ENCODE assay signal across 17 cellular contexts in genomic region chr6:29617782-29618557, GRCh38. TPM values are rescaled to one million over a fixed set of nuclear protein-coding genes. Genes with fewer than 3 reads are reported as not detected.
DNase-seq lines count a peak whose midpoint lies in the region; ATAC-seq, FAIRE-seq and TF ChIP-seq lines count a peak whose summit lies in the region.
"Had no signal": no experiment of that assay in that cellular context is flagged by ENCODE, and none has a peak within 500 bp of the region (broad histone marks: within the 10 kb centered on the region; RNA-seq: fewer than 3 reads in every experiment).

No MANE protein-coding gene starts in this region.

- H3K9me1 ChIP-seq in endothelial cell of umbilical vein (replicated peaks; ENCODE audit: control insufficient read depth, extremely low read depth, insufficient read depth, low read length) = no peaks in the 10 kb centered on the region

- H4K20me1 ChIP-seq in OCI-LY7 (ENCODE audit: insufficient read depth, low read length) (no peaks in the 10 kb centered on the region), endothelial cell of umbilical vein (replicated peaks; ENCODE audit: control insufficient read depth, extremely low read depth, insufficient read depth, low read length) (no peaks in the 10 kb centered on the region)

- TF ChIP-seq POLR2A in heart left ventricle (IDR thresholded peaks at IDR 0.05) (no peak), endothelial cell of umbilical vein (IDR thresholded peaks at IDR 0.05; ENCODE audit: low read depth, low read length) (no peak), breast epithelium (IDR thresholded peaks at IDR 0.05) (no peak)

- H3K36me3 ChIP-seq in cardiac muscle cell (peaks cover 58% of the 10 kb centered on the region), heart left ventricle (peaks cover 0 to 93% (median 61%) of the 10 kb centered on the region in 9 donors), OCI-LY7 (ENCODE audit: insufficient read depth, low read length) (peaks cover 7% of the 10 kb centered on the region; the same call in 1 of the 2 replicates), endothelial cell of umbilical vein (ENCODE audit: control insufficient read depth in 2 of 2, extremely low read depth in 1 of 2, insufficient read depth in 2 of 2, low read length in 2 of 2) (peaks cover 7 to 18% of the 10 kb centered on the region in 2 experiments), psoas muscle (ENCODE audit: insufficient read depth in 1 of 2, low read depth in 1 of 2) (peaks cover 0 to 11% of the 10 kb centered on the region in 2 donors), breast epithelium (no peaks in the 10 kb centered on the region)

- H3K79me2 ChIP-seq in OCI-LY7 (ENCODE audit: insufficient read depth, low read depth, low read length) (no peaks in the 10 kb centered on the region), endothelial cell of umbilical vein (ENCODE audit: control insufficient read depth, insufficient read depth, low read length) (no peaks in the 10 kb centered on the region)

- H2AFZ ChIP-seq in OCI-LY7 (ENCODE audit: low read length) (no peak overlapping the region), endothelial cell of umbilical vein (ENCODE audit: low read depth, low read length) (no peak overlapping the region)

- H3K9ac ChIP-seq in endothelial cell of umbilical vein (replicated peaks; ENCODE audit: extremely low read depth, insufficient read depth, low read length) = no peak overlapping the region

- CTCF ChIA-PET in OCI-LY7 (lab: Charles Lee; ENCODE audit: unreplicated experiment) (no interaction called here), endothelial cell of umbilical vein (lab: Charles Lee) (interaction anchor here (0.7 to 1.5 kb wide), 3 partner anchors 8 to 36 kb away, joined by 3 to 7 read pairs (median 5); no protein-coding TSS in a partner anchor)

- dilution Hi-C loops in endothelial cell of umbilical vein (cut with MboI; ENCODE audit: extremely low pct_ligation_motif_present, low sequenced_read_pairs) = no loop called here

- FAIRE-seq in endothelial cell of umbilical vein (lab: Jason Lieb, UNC) = no peak
- FAIRE-seq: islet of Langerhans had no signal

- no TSS peak for BruUV-seq in OCI-LY7 (replicated peaks; lab: Mats Ljungman, UMichigan)
- no TSS peak for BruUV-seq in endothelial cell of umbilical vein (replicated peaks; lab: Mats Ljungman, UMichigan)

- no peak overlapping the region for H3K27ac ChIP-seq in cardiac muscle cell
- no peak overlapping the region for H3K27ac ChIP-seq in heart left ventricle
- no peak overlapping the region for H3K27ac ChIP-seq in OCI-LY7 (ENCODE audit: low read depth, low read length, poor library complexity, severe bottlenecking)
- H3K27ac ChIP-seq in endothelial cell of umbilical vein (ENCODE audit: insufficient read depth, low read depth, low read length) = no peak overlapping the region
- no peak overlapping the region for H3K27ac ChIP-seq in psoas muscle
- no peak overlapping the region for H3K27ac ChIP-seq in breast epithelium

- H3K4me1 ChIP-seq in cardiac muscle cell (ENCODE audit: low read depth) (no peaks in the 10 kb centered on the region), heart left ventricle (no peaks in the 10 kb centered on the region), OCI-LY7 (ENCODE audit: insufficient read depth, low read length, poor library complexity, severe bottlenecking) (no peaks in the 10 kb centered on the region), endothelial cell of umbilical vein (ENCODE audit: control insufficient read depth, extremely low read depth, insufficient read depth, low read length) (no peaks in the 10 kb centered on the region), psoas muscle (no peaks in the 10 kb centered on the region), breast epithelium (no peaks in the 10 kb centered on the region)

- POLR2A ChIA-PET in OCI-LY7 (lab: Charles Lee) (interaction anchor here (0.5 kb wide), 2 partner anchors 75 to 1786 kb away, joined by 3 read pairs; no protein-coding TSS in a partner anchor), endothelial cell of umbilical vein (lab: Charles Lee) (no interaction called here)

- WGBS in heart left ventricle, 4 donors = 96 to 97% (median 97%) methylated on average over 8 of the region's 8 CpGs
- WGBS in psoas muscle, 3 donors = 93 to 95% (median 93%) methylated on average over 8 of the region's 8 CpGs

- intact Hi-C loops in heart left ventricle (cut with DNase I) = no loop called here
- intact Hi-C loops in OCI-LY7 (cut with micrococcal nuclease; ENCODE audit: unreplicated experiment) = no loop called here
- intact Hi-C loops in endothelial cell of umbilical vein (cut with micrococcal nuclease) = no loop called here
- intact Hi-C loops in psoas muscle (cut with DNase I) = no loop called here
- intact Hi-C loops in breast epithelium (cut with DNase I; ENCODE audit: low total_unique reads) = no loop called here

- H3K9me3 ChIP-seq in cardiac muscle cell (ENCODE audit: low read depth) (no peaks in the 10 kb centered on the region), heart left ventricle (no peaks in the 10 kb centered on the region), OCI-LY7 (ENCODE audit: low read length) (no peaks in the 10 kb centered on the region), endothelial cell of umbilical vein (replicated peaks; ENCODE audit: control insufficient read depth, insufficient read depth, low read length) (no peaks in the 10 kb centered on the region), psoas muscle (no peaks in the 10 kb centered on the region), breast epithelium (no peaks in the 10 kb centered on the region)

- H3K4me2 ChIP-seq in OCI-LY7 (ENCODE audit: low read length) (no peak overlapping the region), endothelial cell of umbilical vein (ENCODE audit: insufficient read depth, low read length) (no peak overlapping the region)
- H3K4me2 ChIP-seq: smooth muscle cell had no signal

- H3K4me3 ChIP-seq in cardiac muscle cell (no peak overlapping the region), heart left ventricle (no peak overlapping the region), OCI-LY7 (ENCODE audit: low read depth, low read length, poor library complexity, severe bottlenecking) (no peak overlapping the region), endothelial cell of umbilical vein (replicated peaks in 1 of 3; ENCODE audit: insufficient read depth in 1 of 3, low read depth in 1 of 3, low read length in 3 of 3) (no peak overlapping the region), psoas muscle (no peak overlapping the region), breast epithelium (no peak overlapping the region)
- H3K4me3 ChIP-seq: smooth muscle cell had no signal

- H3K27me3 ChIP-seq in cardiac muscle cell = no peaks in the 10 kb centered on the region
- H3K27me3 ChIP-seq in heart left ventricle = no peaks in the 10 kb centered on the region
- no peaks in the 10 kb centered on the region for H3K27me3 ChIP-seq in endothelial cell of umbilical vein (ENCODE audit: control insufficient read depth in 2 of 2, insufficient read depth in 2 of 2, low read length in 2 of 2)
- H3K27me3 ChIP-seq in psoas muscle (ENCODE audit: insufficient read depth in 3 of 3, low read length in 2 of 3) = peaks cover 0 to 4% (median 0%) of the 10 kb centered on the region in 3 donors
- no peaks in the 10 kb centered on the region for H3K27me3 ChIP-seq in breast epithelium

- peak; percentile 20 for TF ChIP-seq CTCF in cardiac muscle cell (IDR thresholded peaks at IDR 0.05; ENCODE audit: low read depth, low read length)
- no peak for TF ChIP-seq CTCF in heart left ventricle (IDR thresholded peaks at IDR 0.05)
- peak; percentile 72 for TF ChIP-seq CTCF in OCI-LY7 (conservative IDR thresholded peaks at IDR 0.05; ENCODE audit: low read length)
- TF ChIP-seq CTCF in endothelial cell of umbilical vein (IDR thresholded peaks at IDR 0.05; ENCODE audit: extremely low read depth in 1 of 2, insufficient read depth in 1 of 2, low read depth in 1 of 2, low read length in 2 of 2) = peak; percentile 5 to 9
- no peak for TF ChIP-seq CTCF in psoas muscle (IDR thresholded peaks at IDR 0.05)
- TF ChIP-seq CTCF in breast epithelium (IDR thresholded peaks at IDR 0.05) = no peak

- DNase-seq in cardiac muscle cell (ENCODE audit: low read depth in 1 of 2, low spot score in 1 of 2) (no peak), heart left ventricle (no peak), OCI-LY7 (ENCODE audit: low spot score) (peak; percentile 18), endothelial cell of umbilical vein (ENCODE audit: low read depth, low spot score) (no peak), psoas muscle (no peak), breast epithelium (ENCODE audit: low spot score in 2 of 2) (no peak)
- DNase-seq in activated effector memory CD4-positive, alpha-beta T cell treated with anti-CD3 and anti-CD28 coated beads, Interleukin-2, amount 50 U/mL, for 16 hours = no peak
- DNase-seq: activated CD4-positive, alpha-beta T cell treated with anti-CD3 and anti-CD28 coated beads for 1 hour; activated naive CD4-positive, alpha-beta T cell treated with Interleukin-2 at 50 U/mL for 16 hours; NCI-H1092; NCI-H345; SHP77 treated with DMSO at 0.1 percent for 48 hours; trophoblast cell had no signal

- no peak for ATAC-seq in heart left ventricle
- ATAC-seq in psoas muscle = no peak
- no peak for ATAC-seq in GM19455 (IDR thresholded peaks at IDR 0.05; ENCODE audit: unreplicated experiment)

- H3K9me2 ChIP-seq in OCI-LY7 (ENCODE audit: insufficient read depth, low read length) = no peaks in the 10 kb centered on the region

RNA-seq across cellular contexts. Expression of gene GABBR1, which starts 15.0 kb away (rescaled TPM):
- total RNA-seq in cardiac muscle cell = 50.2 and 101 TPM in 2 replicates
- 67.0 and 113 TPM in 2 replicates for polyA plus RNA-seq in cardiac muscle cell
- 10 to 100 TPM; 11.6 to 30.8 (median 18.1) TPM for total RNA-seq in heart left ventricle
- polyA plus RNA-seq in heart left ventricle = 10 to 100 TPM; 11.7 to 25.4 TPM
- total RNA-seq in OCI-LY7 (2014; rRNA removed; shearing (Covaris generic)) = 12.9 and 21.6 TPM in 2 replicates
- 33.6 and 37.1 TPM in 2 replicates for total RNA-seq in OCI-LY7 (2022)
- 50.8 and 52.1 TPM in 2 replicates for total RNA-seq in endothelial cell of umbilical vein
- polyA plus RNA-seq in endothelial cell of umbilical vein = 43.6 and 53.1 TPM in 2 replicates
- 6.9 and 8.4 TPM in 2 replicates for polyA plus RNA-seq in endothelial cell of umbilical vein (2011; cell fraction: cytosol; rRNA removed)
- polyA plus RNA-seq in endothelial cell of umbilical vein (2011; cell fraction: nucleus; rRNA removed) = 224 and 260 TPM in 2 replicates
- polyA plus RNA-seq in endothelial cell of umbilical vein (2012) = 25.6 and 33.6 TPM in 2 replicates
- 44.5 and 53.6 TPM in 2 replicates for polyA minus RNA-seq in endothelial cell of umbilical vein
- 1.5 TPM for polyA minus RNA-seq in endothelial cell of umbilical vein (2011; cell fraction: cytosol; rRNA and poly(A)+ RNA removed)
- polyA minus RNA-seq in endothelial cell of umbilical vein (2011; cell fraction: nucleus; rRNA and poly(A)+ RNA removed) = 64.6 and 69.9 TPM in 2 replicates
- total RNA-seq in psoas muscle = 10 to 100 TPM in 1 of 4 donors, 1 to 10 TPM in 3; 4.1 to 10.2 (median 5.3) TPM
- polyA plus RNA-seq in psoas muscle = 1 to 10 TPM; 2.5 to 4.6 (median 3.8) TPM
- total RNA-seq in breast epithelium = 10 to 100 TPM; 26.1 to 49.2 (median 48.4) TPM

RNA-seq across cellular contexts. Expression of gene OR2H2, which starts 33.0 kb away (rescaled TPM):
- total RNA-seq in cardiac muscle cell (not detected in 2 replicates), heart left ventricle (not detected), OCI-LY7 (2022) (not detected in 2 replicates), endothelial cell of umbilical vein (not detected in 2 replicates), psoas muscle (not detected), breast epithelium (not detected)
- polyA plus RNA-seq in cardiac muscle cell (0.73 and 0.80 TPM in 2 replicates), heart left ventricle (not detected), endothelial cell of umbilical vein (not detected in 2 replicates), psoas muscle (not detected)
- total RNA-seq in OCI-LY7 (2014; rRNA removed; shearing (Covaris generic)) = not detected in 2 replicates
- not detected in 2 replicates for polyA plus RNA-seq in endothelial cell of umbilical vein (2011; cell fraction: cytosol; rRNA removed)
- not detected in 2 replicates for polyA plus RNA-seq in endothelial cell of umbilical vein (2011; cell fraction: nucleus; rRNA removed)
- polyA plus RNA-seq in endothelial cell of umbilical vein (2012) = not detected in 2 replicates
- not detected in 2 replicates for polyA minus RNA-seq in endothelial cell of umbilical vein
- polyA minus RNA-seq in endothelial cell of umbilical vein (2011; cell fraction: cytosol; rRNA and poly(A)+ RNA removed) = not detected
- not detected in 2 replicates for polyA minus RNA-seq in endothelial cell of umbilical vein (2011; cell fraction: nucleus; rRNA and poly(A)+ RNA removed)
- total RNA-seq: cerebellum, smooth muscle cell had no signal
- polyA plus RNA-seq: smooth muscle cell had no signal

RNA-seq across cellular contexts. Expression of gene MOG, which starts 38.9 kb away (rescaled TPM):
- 1.3 and 1.8 TPM in 2 replicates for total RNA-seq in cardiac muscle cell
- polyA plus RNA-seq in cardiac muscle cell = 2.4 and 2.9 TPM in 2 replicates
- total RNA-seq in heart left ventricle = 1 to 10 TPM in 8 of 9 donors, under 1 TPM in 1; 0.50 to 7.4 (median 2.7) TPM
- polyA plus RNA-seq in heart left ventricle = 1 to 10 TPM in 1 of 2 donors, under 1 TPM in 1; 0.19 to 2.9 TPM
- total RNA-seq in OCI-LY7 (2014; rRNA removed; shearing (Covaris generic)) = not detected in 2 replicates
- not detected in 2 replicates for total RNA-seq in OCI-LY7 (2022)
- total RNA-seq in endothelial cell of umbilical vein = not detected in 2 replicates
- not detected in 2 replicates for polyA plus RNA-seq in endothelial cell of umbilical vein
- polyA plus RNA-seq in endothelial cell of umbilical vein (2011; cell fraction: cytosol; rRNA removed) = not detected in 2 replicates
- not detected in 2 replicates for polyA plus RNA-seq in endothelial cell of umbilical vein (2011; cell fraction: nucleus; rRNA removed)
- not detected in 2 replicates for polyA plus RNA-seq in endothelial cell of umbilical vein (2012)
- polyA minus RNA-seq in endothelial cell of umbilical vein = not detected in 2 replicates
- not detected for polyA minus RNA-seq in endothelial cell of umbilical vein (2011; cell fraction: cytosol; rRNA and poly(A)+ RNA removed)
- polyA minus RNA-seq in endothelial cell of umbilical vein (2011; cell fraction: nucleus; rRNA and poly(A)+ RNA removed) = not detected in 2 replicates
- total RNA-seq in psoas muscle = not detected
- polyA plus RNA-seq in psoas muscle = under 1 TPM in 1 of 3 donors, not detected in 2; 0.08 TPM
- total RNA-seq in breast epithelium = not detected
- total RNA-seq: smooth muscle cell had no signal
- polyA plus RNA-seq: smooth muscle cell had no signal

RNA-seq across cellular contexts. Expression of gene UBD, which starts 58.4 kb away (rescaled TPM):
- total RNA-seq in cardiac muscle cell (not detected in 2 replicates), heart left ventricle (10 to 100 TPM in 2 of 9 donors, under 1 TPM in 1, not detected in 6; 0.26 to 61.7 (median 11.6) TPM), OCI-LY7 (2022) (not detected in 2 replicates), endothelial cell of umbilical vein (0.31 TPM in 1 of 2 replicates, not detected in the other), psoas muscle (under 1 TPM in 2 of 4 donors, not detected in 2; 0.25 to 0.26 TPM), breast epithelium (1 to 10 TPM in 2 of 3 donors, under 1 TPM in 1; 0.80 to 2.9 (median 2.0) TPM)
- polyA plus RNA-seq in cardiac muscle cell (not detected in 2 replicates), heart left ventricle (under 1 TPM in 1 of 2 donors, not detected in 1; 0.21 TPM), endothelial cell of umbilical vein (0.10 and 0.13 TPM in 2 replicates), psoas muscle (under 1 TPM in 2 of 3 donors, not detected in 1; 0.23 to 0.30 TPM)
- total RNA-seq in OCI-LY7 (2014; rRNA removed; shearing (Covaris generic)) = not detected in 2 replicates
- polyA plus RNA-seq in endothelial cell of umbilical vein (2011; cell fraction: cytosol; rRNA removed) = 0.07 and 0.22 TPM in 2 replicates
- polyA plus RNA-seq in endothelial cell of umbilical vein (2011; cell fraction: nucleus; rRNA removed) = not detected in 2 replicates
- 2.3 and 2.8 TPM in 2 replicates for polyA plus RNA-seq in endothelial cell of umbilical vein (2012)
- not detected in 2 replicates for polyA minus RNA-seq in endothelial cell of umbilical vein
- not detected for polyA minus RNA-seq in endothelial cell of umbilical vein (2011; cell fraction: cytosol; rRNA and poly(A)+ RNA removed)
- not detected in 2 replicates for polyA minus RNA-seq in endothelial cell of umbilical vein (2011; cell fraction: nucleus; rRNA and poly(A)+ RNA removed)
- total RNA-seq: cerebellum, smooth muscle cell had no signal

Comparison
In these comparisons a context has a peak if more than half of its experiments do, and no peak if none do; other contexts are left out.
1. CTCF ChIP-seq: peak in cardiac muscle cell (single experiment), OCI-LY7 (single experiment) and endothelial cell of umbilical vein (2 of 2); none in heart left ventricle (0 of 12), psoas muscle (single experiment) and breast epithelium (0 of 3).